21 cellular contexts compared by ENCODE assay signal in the genomic region with DNA sequence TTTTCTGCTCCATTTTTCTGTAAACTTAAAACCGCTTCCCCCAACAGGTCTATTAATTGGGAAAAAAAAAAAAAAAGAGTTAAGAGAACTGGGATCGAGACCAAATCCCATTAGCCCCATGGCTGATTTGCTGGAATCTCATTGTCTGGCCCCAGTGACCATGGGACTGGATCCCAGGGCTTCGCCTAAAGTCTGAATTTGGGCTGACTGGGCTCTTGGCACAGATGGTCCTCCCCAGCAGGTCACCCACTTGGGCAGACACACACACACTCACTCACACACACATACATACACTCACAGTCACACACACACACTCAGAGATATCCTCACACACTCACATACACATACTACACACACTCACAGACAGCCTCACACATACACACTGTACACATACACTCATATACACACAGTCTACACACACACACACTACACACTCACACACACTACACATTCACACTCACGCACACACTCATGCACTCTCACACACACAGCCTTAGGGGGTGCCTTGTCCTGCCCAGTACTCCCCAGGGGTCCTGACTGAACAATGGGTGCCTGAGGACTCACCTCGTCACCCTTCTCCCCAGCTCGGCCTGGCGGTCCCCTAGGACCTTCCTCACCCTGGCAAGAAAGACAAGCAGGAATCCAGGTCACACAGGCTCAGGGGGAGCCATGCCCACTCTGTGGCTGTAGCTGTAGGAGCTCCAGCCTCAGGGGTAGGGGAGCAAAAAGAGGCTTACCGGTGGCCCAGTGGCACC. TPM values are rescaled to one million over a fixed set of nuclear protein-coding genes. Genes with fewer than 3 reads are reported as not detected.
DNase-seq lines count a peak whose midpoint lies in the region; FAIRE-seq and TF ChIP-seq lines count a peak whose summit lies in the region.
"Had no signal": no experiment of that assay in that cellular context is flagged by ENCODE, and none has a peak within 500 bp of the region (broad histone marks: within the 10 kb centered on the region; RNA-seq: fewer than 3 reads in every experiment).

No MANE protein-coding gene starts in this region.

- DNase-seq in M059J (ENCODE audit: low read depth) (peak; percentile 75), bronchial epithelial cell (ENCODE audit: low read depth) (no peak), kidney glomerular epithelial cell (lab: John Stamatoyannopoulos, UW) (peak; percentile 15), thyroid gland (peak; percentile 87 to 92), NCI-H146 (lab: John Stamatoyannopoulos, UW) (no peak)
- DNase-seq in effector CD8-positive, alpha-beta T cell (lab: John Stamatoyannopoulos, UW) = no peak
- DNase-seq in activated CD4-positive, alpha-beta T cell treated with anti-CD3 and anti-CD28 coated beads, Interleukin-2, amount 10 ng/mL, durations not matched to agents 24 days and 14 days = no peak
- DNase-seq: activated CD4-positive, CD25-positive, alpha-beta regulatory T cell; activated effector memory CD4-positive, alpha-beta T cell treated with anti-CD3 and anti-CD28 coated beads, Interleukin-2, amount 50 U/mL, for 16 hours; amniotic stem cell; DND-41; effector CD4-positive, alpha-beta T cell; left ventricle myocardium inferior; NCI-H1436 treated with DMSO at 0.1 percent for 48 hours; NCI-H226; SHP77 treated with DMSO at 0.1 percent for 48 hours; small intestine; tibial artery had no signal

- intact Hi-C loops in thyroid gland (cut with DNase I) = no loop called here
- intact Hi-C loops in activated CD4-positive, alpha-beta T cell treated with anti-CD3 and anti-CD28 coated beads, Interleukin-2, amount 10 ng/mL, durations not matched to agents 24 days and 14 days (cut with micrococcal nuclease) = no loop called here

- peak overlapping the region; percentile 73 to 89 (median 76) for H3K27ac ChIP-seq in thyroid gland
- H3K27ac ChIP-seq: left ventricle myocardium inferior, ovary had no signal

- H3K36me3 ChIP-seq in bronchial epithelial cell (ENCODE audit: control insufficient read depth, insufficient read depth, low read length) (no peaks in the 10 kb centered on the region), thyroid gland (no peaks in the 10 kb centered on the region)
- H3K36me3 ChIP-seq: left ventricle myocardium inferior, ovary, tibial artery had no signal

- 42 to 60% methylated on average over 6 to 8 of the region's 8 CpGs for WGBS in thyroid gland, 2 donors

- H3K27me3 ChIP-seq in bronchial epithelial cell (ENCODE audit: control insufficient read depth, insufficient read depth, low read length) = no peaks in the 10 kb centered on the region
- no peaks in the 10 kb centered on the region for H3K27me3 ChIP-seq in thyroid gland
- H3K27me3 ChIP-seq: ovary, tibial artery had no signal

- TF ChIP-seq CTCF in bronchial epithelial cell (IDR thresholded peaks at IDR 0.05; ENCODE audit: insufficient read depth, low read length, severe bottlenecking) (no peak), thyroid gland (IDR thresholded peaks at IDR 0.05) (peak in 1 of 6 experiments; percentile 6)

- H3K9me3 ChIP-seq in thyroid gland = no peaks in the 10 kb centered on the region
- H3K9me3 ChIP-seq: left ventricle myocardium inferior, ovary, tibial artery had no signal

- no peak for TF ChIP-seq POLR2A in thyroid gland (IDR thresholded peaks at IDR 0.05)

- H3K36me3 Mint-ChIP-seq in activated CD4-positive, alpha-beta T cell treated with anti-CD3 and anti-CD28 coated beads, Interleukin-2, amount 10 ng/mL, durations not matched to agents 24 days and 14 days (ENCODE audit: low read depth) = no peaks in the 10 kb centered on the region

- no peak overlapping the region for H3K27ac Mint-ChIP-seq in activated CD4-positive, alpha-beta T cell treated with anti-CD3 and anti-CD28 coated beads, Interleukin-2, amount 10 ng/mL, durations not matched to agents 24 days and 14 days

- peaks cover 23 to 26% of the 10 kb centered on the region in 2 donors for H3K4me1 ChIP-seq in thyroid gland

- H3K4me3 Mint-ChIP-seq in activated CD4-positive, alpha-beta T cell treated with anti-CD3 and anti-CD28 coated beads, Interleukin-2, amount 10 ng/mL, durations not matched to agents 24 days and 14 days = no peak overlapping the region

- H3K9me3 Mint-ChIP-seq in activated CD4-positive, alpha-beta T cell treated with anti-CD3 and anti-CD28 coated beads, Interleukin-2, amount 10 ng/mL, durations not matched to agents 24 days and 14 days = no peaks in the 10 kb centered on the region
- H3K9me3 Mint-ChIP-seq: T-helper 1 cell treated with Interleukin-12 subunit alpha and Interleukin-12 subunit beta and Interleukin-4 antibody, amounts not matched to agents 30 μg/mL and 1 μg/mL, for 36 hours had no signal

- peaks cover 22% of the 10 kb centered on the region for H3K4me1 Mint-ChIP-seq in activated CD4-positive, alpha-beta T cell treated with anti-CD3 and anti-CD28 coated beads, Interleukin-2, amount 10 ng/mL, durations not matched to agents 24 days and 14 days

- peaks cover 1% of the 10 kb centered on the region for H3K27me3 Mint-ChIP-seq in activated CD4-positive, alpha-beta T cell treated with anti-CD3 and anti-CD28 coated beads, Interleukin-2, amount 10 ng/mL, durations not matched to agents 24 days and 14 days

- peak; percentile 60 for FAIRE-seq in bronchial epithelial cell (lab: Jason Lieb, UNC)
- FAIRE-seq: small intestine had no signal

- H3K4me3 ChIP-seq in bronchial epithelial cell (ENCODE audit: low read depth, low read length) = no peak overlapping the region
- no peak overlapping the region for H3K4me3 ChIP-seq in thyroid gland (replicated peaks in 1 of 3)
- H3K4me3 ChIP-seq: left ventricle myocardium inferior, ovary, tibial artery had no signal

RNA-seq across cellular contexts. Expression of a gene that starts 7.5 kb away (rescaled TPM):
- total RNA-seq in M059J (2014; rRNA removed; shearing (Covaris generic)) = 2.8 and 11.1 TPM in 2 replicates
- total RNA-seq in bronchial epithelial cell (under 0.01 and 0.13 TPM in 2 replicates), thyroid gland (10 to 100 TPM in 2 of 4 donors, 1 to 10 TPM in 2; 6.2 to 21.6 (median 11.7) TPM)
- total RNA-seq in activated CD4-positive, alpha-beta T cell treated with anti-CD3 and anti-CD28 coated beads, Interleukin-2, amount 10 ng/mL, durations not matched to agents 24 days and 14 days = 14.5 and 14.6 TPM in 2 replicates
- total RNA-seq: LHCN-M2 had no signal

RNA-seq across cellular contexts. Expression of a gene that starts 51.5 kb away (rescaled TPM):
- 88.3 and 109 TPM in 2 replicates for total RNA-seq in M059J (2014; rRNA removed; shearing (Covaris generic))
- total RNA-seq in bronchial epithelial cell (42.8 and 68.4 TPM in 2 replicates), thyroid gland (10 to 100 TPM; 45.1 to 61.7 (median 56.7) TPM)
- 50.4 and 50.8 TPM in 2 replicates for total RNA-seq in activated CD4-positive, alpha-beta T cell treated with anti-CD3 and anti-CD28 coated beads, Interleukin-2, amount 10 ng/mL, durations not matched to agents 24 days and 14 days

Comparison
In these comparisons a context has a peak if more than half of its experiments do, and no peak if none do; other contexts are left out.
1. DNase-seq: peak in M059J (single experiment), kidney glomerular epithelial cell (single experiment) and thyroid gland (2 of 2); none in bronchial epithelial cell (single experiment), effector CD8-positive, alpha-beta T cell (single experiment), activated CD4-positive, alpha-beta T cell treated with anti-CD3 and anti-CD28 coated beads, Interleukin-2, amount 10 ng/mL, durations not matched to agents 24 days and 14 days (single experiment) and NCI-H146 (single experiment).